In the genomic region with DNA sequence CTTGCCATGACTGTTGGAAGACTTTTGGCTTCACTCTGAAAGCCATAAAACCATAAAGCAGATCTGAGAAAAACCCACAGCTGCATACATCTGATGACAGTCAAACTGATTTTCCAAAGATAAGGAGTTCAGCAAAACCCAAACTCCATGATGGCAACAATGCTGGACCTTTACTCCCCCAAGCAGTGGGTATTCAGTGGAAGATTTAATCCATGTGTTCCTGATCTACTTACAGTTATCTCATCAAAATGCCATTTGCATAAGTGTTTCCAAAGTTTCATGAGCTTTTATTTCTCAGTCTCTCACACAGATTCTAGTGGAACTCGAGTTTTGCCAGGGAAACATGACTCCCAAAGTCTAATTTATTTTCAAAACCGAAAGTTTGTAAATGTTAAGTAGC, we compare ENCODE assay signal across 16 cellular contexts.
DNase-seq lines count a peak whose midpoint lies in the region; ATAC-seq, FAIRE-seq and TF ChIP-seq lines count a peak whose summit lies in the region.
"Had no signal": no experiment of that assay in that cellular context is flagged by ENCODE, and none has a peak within 500 bp of the region (broad histone marks: within the 10 kb centered on the region; RNA-seq: fewer than 3 reads in every experiment).

No MANE protein-coding gene starts in this region.

- H3K27ac Mint-ChIP-seq in nephron, result peak overlapping the region; percentile 8 to 63 (median 39)
- H3K27ac Mint-ChIP-seq: T-cell had no signal

- SMC1A ChIA-PET in GM12878 (lab: Charles Lee; ENCODE audit: uncharacterized antibody, unreplicated experiment), result interaction anchor here (1.1 to 1.4 kb wide), 3 partner anchors 21 to 432 kb away, joined by 3 to 5 read pairs (median 3); no protein-coding TSS in a partner anchor

- H3K4me3 ChIP-seq in IMR-90 (ENCODE audit: insufficient read depth, low read depth, low read length) (no peak overlapping the region), GM12878 (no peak overlapping the region)

- dilution Hi-C loops in IMR-90 (cut with HindIII; ENCODE audit: low sequenced_read_pairs, unreplicated experiment), result no loop called here

- H3K56ac ChIP-seq in IMR-90 (ENCODE audit: extremely low read depth, insufficient read depth, low read length), result no peak overlapping the region

- H2BK5ac ChIP-seq in IMR-90 (ENCODE audit: low read depth, low read length, poor library complexity, severe bottlenecking), result no peak overlapping the region

- no peak overlapping the region for H2AK5ac ChIP-seq in IMR-90 (ENCODE audit: low read depth, low read length)

- H3K27ac ChIP-seq in IMR-90 (ENCODE audit: insufficient read depth, low read length) (no peak overlapping the region), GM12878 (ENCODE audit: control insufficient read depth, insufficient read depth) (no peak overlapping the region; the same call in 1 of the 2 replicates)
- H3K27ac ChIP-seq: C4-2B had no signal

- RAD21 ChIA-PET in GM12878 (lab: Charles Lee; ENCODE audit: unreplicated experiment), result no interaction called here

- POLR2A ChIA-PET in IMR-90 (lab: Charles Lee; ENCODE audit: unreplicated experiment), result no interaction called here
- POLR2A ChIA-PET in GM12878 (lab: Charles Lee), result no interaction called here

- H2BK15ac ChIP-seq in IMR-90 (ENCODE audit: low read depth, low read length), result no peak overlapping the region

- H3K9ac ChIP-seq in IMR-90 (ENCODE audit: low read depth, low read length), result no peak overlapping the region
- no peak overlapping the region for H3K9ac ChIP-seq in GM12878 (ENCODE audit: control insufficient read depth, insufficient read depth, low read length)

- H4K8ac ChIP-seq in IMR-90 (ENCODE audit: low read depth in 2 of 2, low read length in 2 of 2), result no peak overlapping the region

- peaks cover 28% of the 10 kb centered on the region for H3K4me1 Mint-ChIP-seq in nephron
- H3K4me1 Mint-ChIP-seq: T-cell had no signal

- H3K4me2 ChIP-seq in IMR-90 (ENCODE audit: low read depth, low read length), result no peak overlapping the region
- no peak overlapping the region for H3K4me2 ChIP-seq in GM12878 (ENCODE audit: control insufficient read depth, insufficient read depth)

- H3K9me3 Mint-ChIP-seq in nephron, result no peaks in the 10 kb centered on the region
- H3K9me3 Mint-ChIP-seq: T-cell had no signal

- H3K18ac ChIP-seq in IMR-90 (ENCODE audit: low read depth, low read length), result no peak overlapping the region

- H3K9me3 ChIP-seq in IMR-90 (ENCODE audit: control insufficient read depth, insufficient read depth, low read length) (no peaks in the 10 kb centered on the region), GM12878 (replicated peaks; ENCODE audit: control insufficient read depth, insufficient read depth, low read length) (no peaks in the 10 kb centered on the region)

- no peaks in the 10 kb centered on the region for H3K79me1 ChIP-seq in IMR-90 (ENCODE audit: low read depth in 1 of 2, low read length in 2 of 2)

- H3K79me2 ChIP-seq in GM12878 (ENCODE audit: control insufficient read depth, insufficient read depth, low read length), result no peaks in the 10 kb centered on the region

- BruUV-seq in IMR-90 (replicated peaks; lab: Mats Ljungman, UMichigan) (no TSS peak), GM12878 (replicated peaks; lab: Mats Ljungman, UMichigan) (no TSS peak)

- H3K27me3 ChIP-seq in IMR-90 (ENCODE audit: control insufficient read depth, insufficient read depth, low read length) (no peaks in the 10 kb centered on the region), GM12878 (replicated peaks in 1 of 2; ENCODE audit: control insufficient read depth in 2 of 2, insufficient read depth in 2 of 2, low read length in 1 of 2) (no peaks in the 10 kb centered on the region)

- no peak overlapping the region for H3K4ac ChIP-seq in IMR-90 (ENCODE audit: low read depth, low read length)

- no peak for TF ChIP-seq EP300 in GM12878 (IDR thresholded peaks at IDR 0.05; ENCODE audit: borderline replicate concordance in 1 of 2, control insufficient read depth in 1 of 2, low read depth in 2 of 2, low read length in 2 of 2)

- peak; percentile 54 for ATAC-seq in IMR-90 (ENCODE audit: low read depth)
- no peak for ATAC-seq in GM12878
- no peak for ATAC-seq in HG02678 (IDR thresholded peaks at IDR 0.05; ENCODE audit: unreplicated experiment)
- ATAC-seq: T-cell had no signal

- H4K5ac ChIP-seq in IMR-90 (ENCODE audit: low read depth, low read length), result no peak overlapping the region

- no peaks in the 10 kb centered on the region for H4K20me1 ChIP-seq in IMR-90 (ENCODE audit: insufficient read depth, low read length)
- H4K20me1 ChIP-seq in GM12878 (ENCODE audit: control insufficient read depth, insufficient read depth), result no peaks in the 10 kb centered on the region

- H3K23ac ChIP-seq in IMR-90 (ENCODE audit: low read depth, low read length), result no peak overlapping the region

- H2BK120ac ChIP-seq in IMR-90 (ENCODE audit: low read depth, low read length), result no peak overlapping the region

- no CpG with 5 or more reads among the region's 2 CpGs for WGBS in IMR-90 (ENCODE audit: extremely low coverage in 2 of 2, insufficient read length in 1 of 2), 2 experiments
- 71% methylated on average over 2 of the region's 2 CpGs for WGBS in GM12878 (ENCODE audit: insufficient coverage, insufficient replicate concordance, low lambda C conversion rate, missing lambda C conversion rate)

- no peak overlapping the region for H2BK20ac ChIP-seq in IMR-90 (ENCODE audit: low read depth, low read length)

- H3K4me1 ChIP-seq in IMR-90 (ENCODE audit: control insufficient read depth, insufficient read depth, low read length), result no peaks in the 10 kb centered on the region; the same call in 1 of the 2 replicates
- H3K4me1 ChIP-seq in GM12878 (ENCODE audit: control insufficient read depth, insufficient read depth, low read length), result peaks cover 3% of the 10 kb centered on the region; the same call in 1 of the 2 replicates

- H3K36me3 ChIP-seq in IMR-90 (ENCODE audit: control insufficient read depth, insufficient read depth, low read length), result no peaks in the 10 kb centered on the region
- no peaks in the 10 kb centered on the region for H3K36me3 ChIP-seq in GM12878 (ENCODE audit: control insufficient read depth in 2 of 2, insufficient read depth in 2 of 2, low read length in 1 of 2)

- TF ChIP-seq POLR2A in IMR-90 (IDR thresholded peaks at IDR 0.05; ENCODE audit: low read depth, low read length) (no peak), GM12878 (IDR thresholded peaks at IDR 0.05; ENCODE audit: low read depth, low read length) (no peak)

- H2AK9ac ChIP-seq in IMR-90 (replicated peaks; ENCODE audit: low read depth, low read length, poor library complexity), result no peak overlapping the region

- intact Hi-C loops in IMR-90 (cut with micrococcal nuclease) (no loop called here), GM12878 (cut with micrococcal nuclease; ENCODE audit: unreplicated experiment) (loop anchor here (2.0 kb wide), 1 partner anchor 49 kb away; no protein-coding TSS in a partner anchor)

- in situ Hi-C loops in IMR-90 (cut with MboI; ENCODE audit: low sequenced_read_pairs) (no loop called here), GM12878 (cut with MboI) (no loop called here)

- H2AFZ ChIP-seq in IMR-90 (replicated peaks; ENCODE audit: low read length, poor library complexity) (no peak overlapping the region), GM12878 (ENCODE audit: control insufficient read depth, low read depth, low read length) (no peak overlapping the region; the same call in 1 of the 2 replicates)

- H3K36me3 Mint-ChIP-seq in nephron (ENCODE audit: low read depth), result no peaks in the 10 kb centered on the region
- H3K36me3 Mint-ChIP-seq: T-cell had no signal

- H4K91ac ChIP-seq in IMR-90 (ENCODE audit: insufficient read depth, low read depth, low read length), result no peak overlapping the region

- no peak overlapping the region for H3K14ac ChIP-seq in IMR-90 (replicated peaks; ENCODE audit: low read depth, low read length)

- CTCF ChIA-PET in IMR-90 (lab: Yijun Ruan, JAX), result interaction anchor here (0.7 to 1.1 kb wide), 3 partner anchors 11 to 148 kb away, joined by 3 to 5 read pairs (median 3); no protein-coding TSS in a partner anchor
- CTCF ChIA-PET in GM12878 (lab: Yijun Ruan, JAX), result interaction anchor here (0.7 to 1.3 kb wide), 2 partner anchors 11 to 69 kb away, joined by 6 to 8 read pairs; no protein-coding TSS in a partner anchor

- no peaks in the 10 kb centered on the region for H3K27me3 Mint-ChIP-seq in nephron (ENCODE audit: low read depth)

- DNase-seq in GM03348 (ENCODE audit: low spot score) (peak; percentile 16), IMR-90 (peak; percentile 16), GM12878 (ENCODE audit: low read depth, low spot score) (no peak), middle frontal gyrus (ENCODE audit: extremely low spot score, low spot score) (no peak), iPS-NIHi7 (ENCODE audit: extremely low spot score) (no peak), GOT3 (lab: John Stamatoyannopoulos, UW) (no peak)
- DNase-seq: DMS153, NCI-H146, NCI-H2107, NCI-H226, NCI-H526, T-cell had no signal

- TF ChIP-seq CTCF in IMR-90 (conservative IDR thresholded peaks at IDR 0.05; ENCODE audit: low read depth, low read length), result no peak
- TF ChIP-seq CTCF in GM12878 (IDR thresholded peaks at IDR 0.05 in 2 of 3, conservative IDR thresholded peaks at IDR 0.05 in 1 of 3; ENCODE audit: control insufficient read depth in 2 of 3, extremely low read depth in 1 of 3, insufficient read depth in 1 of 3, low read depth in 3 of 3, low read length in 3 of 3), result no peak
- no peak for TF ChIP-seq CTCF in nephron (IDR thresholded peaks at IDR 0.05; ENCODE audit: unreplicated experiment in 3 of 3)

- TF ChIP-seq RAD21 in IMR-90 (IDR thresholded peaks at IDR 0.05; ENCODE audit: low read length) (no peak), GM12878 (IDR thresholded peaks at IDR 0.05; ENCODE audit: insufficient read depth, low read depth, low read length) (no peak)

- no peak for FAIRE-seq in GM12878 (lab: Jason Lieb, UNC)
- FAIRE-seq: HTR-8/SVneo had no signal

- no peaks in the 10 kb centered on the region for H3K9me1 ChIP-seq in IMR-90 (ENCODE audit: insufficient read depth, low read length)

- H3K4me3 Mint-ChIP-seq in nephron, result no peak overlapping the region
- H3K4me3 Mint-ChIP-seq: T-cell had no signal

TF ChIP-seq in IMR-90, 13 proteins besides CTCF, POLR2A, EP300 and RAD21 (continues in another document):
- TF ChIP-seq NFE2L2 (IDR thresholded peaks at IDR 0.05; ENCODE audit: low read depth, low read length) (no peak), BHLHE40 (IDR thresholded peaks at IDR 0.05; ENCODE audit: low read depth, low read length) (no peak)

TF ChIP-seq in GM12878, 131 proteins besides CTCF, POLR2A, EP300 and RAD21 (continues in another document):
- TF ChIP-seq LARP7 (IDR thresholded peaks at IDR 0.05) (no peak), SIN3A (IDR thresholded peaks at IDR 0.05; ENCODE audit: low read depth, low read length) (no peak)

Comparison
In these comparisons a context has a peak if more than half of its experiments do, and no peak if none do; other contexts are left out.
1. DNase-seq: peak in GM03348 (single experiment) and IMR-90 (single experiment); none in GM12878 (single experiment), middle frontal gyrus (single experiment), iPS-NIHi7 (single experiment) and GOT3 (single experiment).